ENCODE assay signal across 24 cellular contexts in genomic region chr3:104553121-104553520, GRCh38.
"Had no signal": no experiment of that assay in that cellular context is flagged by ENCODE, and none has a peak within 500 bp of the region (broad histone marks: within the 10 kb centered on the region; RNA-seq: fewer than 3 reads in every experiment).

No MANE protein-coding gene starts in this region.

- ATAC-seq: psoas muscle; right cardiac atrium; right lobe of liver; stimulated activated effector memory CD8-positive, alpha-beta T cell treated with anti-CD3 and anti-CD28 coated beads, Interleukin-12 subunit alpha, Interleukin-12 subunit beta, amount 100 ng/mL, for 72 hours; stimulated activated naive B cell treated with anti-CD40 and anti-IgM and Interleukin-4, amounts not matched to agents 10 μg/mL and 1 μg/mL and 100 μg/mL, for 72 hours had no signal

- DNase-seq: occipital lobe; ovary; posterior cingulate gyrus; psoas muscle; right cardiac atrium; right lobe of liver; sigmoid colon; small intestine; stimulated activated CD4-positive, alpha-beta T cell treated with anti-CD3 and anti-CD28 coated beads, Interleukin-15, amount 100 ng/mL, for 24 hours; stimulated activated CD4-positive, alpha-beta T cell treated with anti-CD3 and anti-CD28 coated beads, Interleukin-2, amount 100 ng/mL, for 24 hours; stimulated activated CD4-positive, alpha-beta T cell treated with anti-CD3 and anti-CD28 coated beads, Interleukin-2, amount 100 ng/mL, for 48 hours; stimulated activated CD4-positive, alpha-beta T cell treated with anti-CD3 and anti-CD28 coated beads, Interleukin-4, amount 100 ng/mL, for 24 hours; stimulated activated naive B cell treated with anti-CD40 and anti-IgM and Interleukin-4, amounts not matched to agents 10 μg/mL and 1 μg/mL and 100 μg/mL, for 72 hours; stimulated activated naive CD4-positive, alpha-beta T cell treated with Interleukin-2 at 50 U/mL for 16 hours; stomach; thyroid gland; trophoblast cell; upper lobe of left lung had no signal

- H3K4me3 ChIP-seq: neural progenitor cell, ovary, psoas muscle, right lobe of liver, sigmoid colon, stomach, thoracic aorta, thyroid gland, tibial nerve, upper lobe of left lung, vagina had no signal

- H3K4me2 ChIP-seq: neural progenitor cell had no signal

- H3K36me3 ChIP-seq: neural progenitor cell, ovary, right lobe of liver, sigmoid colon, stomach, thoracic aorta, thyroid gland, tibial nerve, upper lobe of left lung, vagina had no signal

- H3K79me2 ChIP-seq: parathyroid adenoma had no signal

- H3K27ac ChIP-seq: neural progenitor cell, ovary, parathyroid adenoma, psoas muscle, right lobe of liver, sigmoid colon, stomach, thyroid gland, tibial nerve, upper lobe of left lung, vagina had no signal

- H3K4me1 ChIP-seq: right lobe of liver, sigmoid colon, stomach, thyroid gland, upper lobe of left lung, vagina had no signal

- H3K27me3 ChIP-seq: neural progenitor cell, ovary, right lobe of liver, sigmoid colon, stomach, thyroid gland, tibial nerve, upper lobe of left lung, vagina had no signal

- H3K9ac ChIP-seq: neural progenitor cell, parathyroid adenoma had no signal

- H3K9me3 ChIP-seq: ovary, psoas muscle, right lobe of liver, sigmoid colon, stomach, thoracic aorta, thyroid gland, tibial nerve, upper lobe of left lung, vagina had no signal
